In genomic region chr11:59550368-59550841, GRCh38 we compare ENCODE assay signal across 8 cellular contexts. TPM values are rescaled to one million over a fixed set of nuclear protein-coding genes. Genes with fewer than 3 reads are reported as not detected.
DNase-seq lines count a peak whose midpoint lies in the region; ATAC-seq and TF ChIP-seq lines count a peak whose summit lies in the region.

No MANE protein-coding gene starts in this region.

- peak overlapping the region; percentile 67 to 74 for H3K27ac ChIP-seq in prostate gland

- ATAC-seq in HG02763 (IDR thresholded peaks at IDR 0.05; ENCODE audit: unreplicated experiment) (peak; percentile 87), left ventricle myocardium superior (peak; percentile 86)

- H3K27me3 ChIP-seq in adipocyte (replicated peaks; ENCODE audit: control insufficient read depth, insufficient read depth, low read length) (no peaks in the 10 kb centered on the region), prostate gland (replicated peaks; ENCODE audit: insufficient read depth) (no peaks in the 10 kb centered on the region)

- H3K9me3 ChIP-seq in adipocyte (ENCODE audit: control insufficient read depth, low read length), result no peaks in the 10 kb centered on the region
- H3K9me3 ChIP-seq in prostate gland, result no peaks in the 10 kb centered on the region

- DNase-seq in NCI-H128 (lab: John Stamatoyannopoulos, UW; ENCODE audit: unreplicated experiment), result peak; percentile 86
- DNase-seq in SW480 (ENCODE audit: low spot score), result peak; percentile 96
- peak; percentile 95 for DNase-seq in adipocyte (ENCODE audit: low read depth)
- peak; percentile 76 for DNase-seq in left ventricle myocardium superior
- peak; percentile 72 for DNase-seq in prostate gland (ENCODE audit: low spot score)
- peak; percentile 86 for DNase-seq in ureter (ENCODE audit: low spot score)

- TF ChIP-seq POLR2A in prostate gland (IDR thresholded peaks at IDR 0.05), result no peak

- peak; percentile 57 for TF ChIP-seq CTCF in GM12873 (IDR thresholded peaks at IDR 0.05; ENCODE audit: insufficient read depth, low read depth, low read length, missing control alignments)
- TF ChIP-seq CTCF in prostate gland (IDR thresholded peaks at IDR 0.05), result peak in 2 of 4 experiments; percentile 50 to 62

- under 1% methylated on average over 31 of the region's 31 CpGs for WGBS in prostate gland

- H3K4me3 ChIP-seq in adipocyte (ENCODE audit: low read length) (peak overlapping the region; percentile 83), prostate gland (peak overlapping the region; percentile 34 to 41)

- peak overlapping the region; percentile 84 for H3K9ac ChIP-seq in adipocyte (ENCODE audit: low read length)

- H3K4me1 ChIP-seq in adipocyte (ENCODE audit: control insufficient read depth, insufficient read depth, low read length) (peaks cover 4% of the 10 kb centered on the region), prostate gland (replicated peaks) (no peaks in the 10 kb centered on the region)

- H3K36me3 ChIP-seq in adipocyte (ENCODE audit: control insufficient read depth, insufficient read depth, low read length, severe bottlenecking) (no peaks in the 10 kb centered on the region), prostate gland (no peaks in the 10 kb centered on the region)

- intact Hi-C loops in left ventricle myocardium superior (cut with micrococcal nuclease) (no loop called here), prostate gland (cut with DNase I) (loop anchor here (5.0 to 10.0 kb wide), 2 partner anchors 117 to 1784 kb away; partner anchors contain the start of genes DDB1, PATL1 and TKFC)

RNA-seq across cellular contexts. Expression of gene OR4D9, which starts 39.1 kb away (rescaled TPM):
- total RNA-seq in left ventricle myocardium superior (not detected), prostate gland (not detected), ureter (not detected)

RNA-seq across cellular contexts. Expression of gene OR4D11, which starts 47.0 kb away (rescaled TPM):
- not detected for total RNA-seq in left ventricle myocardium superior
- not detected for total RNA-seq in prostate gland
- not detected for total RNA-seq in ureter

Comparison
In these comparisons a context has a peak if more than half of its experiments do, and no peak if none do; other contexts are left out.
1. Peak in every context shown above with its lines: DNase-seq, ATAC-seq, H3K4me3 ChIP-seq and H3K27ac ChIP-seq.